Comparison of ENCODE assay signal across 8 cellular contexts in the genomic region with DNA sequence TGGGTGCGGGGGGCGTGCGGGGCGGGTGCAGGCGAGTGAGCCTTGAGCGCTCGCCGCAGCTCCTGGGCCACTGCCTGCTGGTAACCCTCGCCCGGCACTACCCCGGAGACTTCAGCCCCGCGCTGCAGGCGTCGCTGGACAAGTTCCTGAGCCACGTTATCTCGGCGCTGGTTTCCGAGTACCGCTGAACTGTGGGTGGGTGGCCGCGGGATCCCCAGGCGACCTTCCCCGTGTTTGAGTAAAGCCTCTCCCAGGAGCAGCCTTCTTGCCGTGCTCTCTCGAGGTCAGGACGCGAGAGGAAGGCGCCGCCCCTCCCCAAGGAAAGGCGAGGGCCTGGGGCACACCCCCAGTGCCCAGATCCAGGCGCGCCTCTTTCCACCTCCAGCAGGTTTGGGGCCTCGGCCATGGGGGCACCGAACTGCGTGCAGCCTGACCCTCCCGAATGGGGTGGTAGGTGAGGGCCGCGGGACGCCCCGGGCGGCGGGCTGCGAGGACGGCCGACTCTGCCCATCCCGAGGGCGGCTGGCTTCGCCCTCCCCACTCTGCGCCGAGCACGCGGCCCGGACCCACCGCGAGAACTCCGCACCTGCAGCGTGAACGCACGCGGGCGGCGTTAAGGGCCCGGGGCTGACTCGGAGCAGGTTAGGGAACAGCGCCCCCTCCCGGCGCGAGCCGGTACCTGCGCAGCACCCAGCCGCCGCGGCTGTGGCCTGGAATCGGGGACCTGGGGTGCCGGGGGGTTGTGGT.
DNase-seq lines count a peak whose midpoint lies in the region; ATAC-seq, FAIRE-seq and TF ChIP-seq lines count a peak whose summit lies in the region.

No MANE protein-coding gene starts in this region.

- peak; percentile 94 for DNase-seq in D721Med (ENCODE audit: insufficient read length, low spot score)
- peak; percentile 62 for DNase-seq in NCI-H82 treated with DMSO at 0.1 percent for 48 hours (lab: John Stamatoyannopoulos, UW; ENCODE audit: unreplicated experiment)
- DNase-seq in activated CD8-positive, alpha-beta memory T cell treated with anti-CD3 and anti-CD28 coated beads for 1 hour (ENCODE audit: extremely low read depth in 1 of 2, low read depth in 1 of 2), result peak; percentile 55 to 80
- DNase-seq in effector CD4-positive, alpha-beta T cell, result peak; percentile 80
- peak; percentile 90 to 96 for DNase-seq in memory B cell (ENCODE audit: low spot score in 2 of 2)
- peak; percentile 66 for DNase-seq in stimulated activated CD8-positive, alpha-beta memory T cell treated with anti-CD3 and anti-CD28 coated beads, Interleukin-15, amount 100 ng/mL, for 1 hour (ENCODE audit: low read depth)

- H3K27ac Mint-ChIP-seq in memory B cell, result no peak overlapping the region

- peak overlapping the region; percentile 37 for H3K4me3 Mint-ChIP-seq in memory B cell

- FAIRE-seq in D721Med (lab: Jason Lieb, UNC), result no peak

- peaks cover 9% of the 10 kb centered on the region for H3K27me3 Mint-ChIP-seq in memory B cell

- no peaks in the 10 kb centered on the region for H3K4me1 Mint-ChIP-seq in memory B cell

- ATAC-seq in HG03342 (IDR thresholded peaks at IDR 0.05; ENCODE audit: unreplicated experiment) (peak; percentile 62), memory B cell (ENCODE audit: low read depth) (peak; percentile 87), HG02763 (IDR thresholded peaks at IDR 0.05; ENCODE audit: unreplicated experiment) (no peak)

- peak; percentile 82 for TF ChIP-seq CTCF in D721Med (IDR thresholded peaks at IDR 0.05; ENCODE audit: insufficient read depth, missing control alignments)

- peaks cover 3% of the 10 kb centered on the region for H3K36me3 Mint-ChIP-seq in memory B cell

- H3K9me3 Mint-ChIP-seq in memory B cell, result no peaks in the 10 kb centered on the region
